In the genomic region with DNA sequence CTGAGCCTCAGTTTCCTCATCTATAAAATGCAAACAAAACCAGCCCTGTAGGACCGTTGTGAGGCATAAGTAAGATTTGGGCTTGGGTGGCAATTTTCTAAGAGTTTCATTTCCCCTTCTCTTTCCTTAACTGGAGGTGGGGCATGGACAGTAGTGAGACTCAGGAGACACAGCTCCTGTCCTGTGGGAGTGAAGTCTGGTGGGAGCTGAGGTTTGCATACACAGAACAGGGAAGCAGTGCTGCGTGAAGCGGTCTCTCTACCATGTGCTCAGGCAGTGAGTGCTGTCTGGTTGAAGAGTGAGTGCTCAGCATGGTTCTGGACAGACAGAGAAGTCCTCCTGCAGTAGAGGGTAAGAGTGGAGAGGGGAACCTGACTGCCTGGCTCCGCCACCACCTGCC, we compare ENCODE assay signal across 1 cellular context.
TF ChIP-seq lines count a peak whose summit lies in the region.

No MANE protein-coding gene starts in this region.

TF ChIP-seq in HepG2, 621 proteins besides CTCF, POLR2A, EP300 and RAD21 (continued from another document):
- TF ChIP-seq, protein P1, sequence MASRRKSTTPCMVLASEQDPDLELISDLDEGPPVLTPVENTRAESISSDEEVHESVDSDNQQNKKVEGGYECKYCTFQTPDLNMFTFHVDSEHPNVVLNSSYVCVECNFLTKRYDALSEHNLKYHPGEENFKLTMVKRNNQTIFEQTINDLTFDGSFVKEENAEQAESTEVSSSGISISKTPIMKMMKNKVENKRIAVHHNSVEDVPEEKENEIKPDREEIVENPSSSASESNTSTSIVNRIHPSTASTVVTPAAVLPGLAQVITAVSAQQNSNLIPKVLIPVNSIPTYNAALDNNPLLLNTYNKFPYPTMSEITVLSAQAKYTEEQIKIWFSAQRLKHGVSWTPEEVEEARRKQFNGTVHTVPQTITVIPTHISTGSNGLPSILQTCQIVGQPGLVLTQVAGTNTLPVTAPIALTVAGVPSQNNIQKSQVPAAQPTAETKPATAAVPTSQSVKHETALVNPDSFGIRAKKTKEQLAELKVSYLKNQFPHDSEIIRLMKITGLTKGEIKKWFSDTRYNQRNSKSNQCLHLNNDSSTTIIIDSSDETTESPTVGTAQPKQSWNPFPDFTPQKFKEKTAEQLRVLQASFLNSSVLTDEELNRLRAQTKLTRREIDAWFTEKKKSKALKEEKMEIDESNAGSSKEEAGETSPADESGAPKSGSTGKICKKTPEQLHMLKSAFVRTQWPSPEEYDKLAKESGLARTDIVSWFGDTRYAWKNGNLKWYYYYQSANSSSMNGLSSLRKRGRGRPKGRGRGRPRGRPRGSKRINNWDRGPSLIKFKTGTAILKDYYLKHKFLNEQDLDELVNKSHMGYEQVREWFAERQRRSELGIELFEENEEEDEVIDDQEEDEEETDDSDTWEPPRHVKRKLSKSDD (CRISPR knock-in tag; IDR thresholded peaks at IDR 0.05; ENCODE audit: low read depth): no peak
- TF ChIP-seq GATAD2A (CRISPR knock-in tag; IDR thresholded peaks at IDR 0.05): no peak
TF ChIP-seq in HepG2: peak in this region for 0.
